In genomic region chr17:40175928-40176327, GRCh38 we compare ENCODE assay signal across 19 cellular contexts. TPM values are rescaled to one million over a fixed set of nuclear protein-coding genes. Genes with fewer than 3 reads are reported as not detected.
A peak's percentile ranks its signal among the peaks of the same experiment; 100 is the strongest.
DNase-seq lines count a peak whose midpoint lies in the region; ATAC-seq, FAIRE-seq and TF ChIP-seq lines count a peak whose summit lies in the region.
"Had no signal": no experiment of that assay in that cellular context is flagged by ENCODE, and none has a peak within 500 bp of the region (broad histone marks: within the 10 kb centered on the region; RNA-seq: fewer than 3 reads in every experiment).

No MANE protein-coding gene starts in this region.

- H2BK5ac ChIP-seq in mesendoderm (ENCODE audit: low read length): no peak overlapping the region

- H3K79me2 ChIP-seq in astrocyte (ENCODE audit: insufficient read depth, low read length): peaks cover 3% of the 10 kb centered on the region
- no peaks in the 10 kb centered on the region for H3K79me2 ChIP-seq in mesendoderm (ENCODE audit: control insufficient read depth, insufficient read depth, low read length)

- H3K4me2 ChIP-seq in astrocyte (ENCODE audit: low read length) (no peak overlapping the region), mesendoderm (ENCODE audit: low read length) (no peak overlapping the region)

- H2BK120ac ChIP-seq in mesendoderm (ENCODE audit: low read depth, low read length): no peak overlapping the region

- TF ChIP-seq POLR2A in suprapubic skin (IDR thresholded peaks at IDR 0.05): no peak

- no peaks in the 10 kb centered on the region for H3K27me3 Mint-ChIP-seq in astrocyte (ENCODE audit: low read depth, unreplicated experiment)

- WGBS in mesendoderm (ENCODE audit: extremely low coverage, insufficient coverage, low lambda C conversion rate): 100% methylated on average over 1 of the region's 2 CpGs
- 87% methylated on average over 2 of the region's 2 CpGs for WGBS in suprapubic skin

- H2BK15ac ChIP-seq in mesendoderm (replicated peaks; ENCODE audit: low read depth): no peak overlapping the region

- no peak overlapping the region for H3K4ac ChIP-seq in mesendoderm (ENCODE audit: low read depth, low read length)

- H3K36me3 Mint-ChIP-seq in astrocyte (ENCODE audit: low read depth, unreplicated experiment): peaks cover 14% of the 10 kb centered on the region

- H3K79me1 ChIP-seq in mesendoderm (ENCODE audit: low read length): no peaks in the 10 kb centered on the region

- no peak overlapping the region for H4K8ac ChIP-seq in mesendoderm (ENCODE audit: low read depth, low read length)

- no peak overlapping the region for H2AFZ ChIP-seq in astrocyte (ENCODE audit: low read depth, low read length)

- H2AK5ac ChIP-seq in mesendoderm (ENCODE audit: low read length): no peak overlapping the region

- no peak overlapping the region for H3K27ac ChIP-seq in astrocyte (ENCODE audit: low read depth, low read length)
- no peak overlapping the region for H3K27ac ChIP-seq in mesendoderm (ENCODE audit: low read depth, low read length)
- H3K27ac ChIP-seq in suprapubic skin: peak overlapping the region; percentile 88
- H3K27ac ChIP-seq: ovary, sigmoid colon had no signal

- no peak overlapping the region for H3K18ac ChIP-seq in mesendoderm (ENCODE audit: low read length)

- no peak overlapping the region for H3K4me3 Mint-ChIP-seq in astrocyte (ENCODE audit: unreplicated experiment)

- ATAC-seq in GM21360 (IDR thresholded peaks at IDR 0.05; ENCODE audit: unreplicated experiment) (no peak), GM18858 (IDR thresholded peaks at IDR 0.05; ENCODE audit: unreplicated experiment) (no peak)

- DNase-seq in DMS 273 (lab: John Stamatoyannopoulos, UW; ENCODE audit: unreplicated experiment) (peak; percentile 41), DMS 273 treated with DMSO at 0.1 percent for 48 hours (lab: John Stamatoyannopoulos, UW) (no peak), astrocyte (ENCODE audit: low read depth) (no peak), mesendoderm (peak; percentile 29), suprapubic skin (ENCODE audit: low spot score in 2 of 2) (no peak), SK-N-DZ (ENCODE audit: low spot score) (no peak)
- DNase-seq: 8988T; activated CD8-positive, alpha-beta memory T cell treated with anti-CD3 and anti-CD28 coated beads, Interleukin-2, amount 50 U/mL, for 4 hours; activated effector memory CD4-positive, alpha-beta T cell treated with anti-CD3 and anti-CD28 coated beads, Interleukin-2, amount 50 U/mL, for 16 hours; BE2C; central memory CD4-positive, alpha-beta T cell; effector CD4-positive, alpha-beta T cell; glutamatergic neuron; ovary; sigmoid colon; stimulated activated naive CD4-positive, alpha-beta T cell treated with Interleukin-2 at 50 U/mL for 16 hours had no signal

- no peak overlapping the region for H3K9ac ChIP-seq in astrocyte (ENCODE audit: low read length)
- H3K9ac ChIP-seq in mesendoderm (ENCODE audit: low read length): no peak overlapping the region

- H3K36me3 ChIP-seq in astrocyte (ENCODE audit: insufficient read depth, low read length): peaks cover 18% of the 10 kb centered on the region
- H3K36me3 ChIP-seq in mesendoderm (ENCODE audit: control insufficient read depth, insufficient read depth, low read length): peaks cover 4% of the 10 kb centered on the region
- H3K36me3 ChIP-seq in suprapubic skin: peaks cover 28% of the 10 kb centered on the region
- H3K36me3 ChIP-seq: ovary had no signal

- H3K4me1 ChIP-seq in astrocyte (ENCODE audit: insufficient read depth, low read length) (peaks cover 23% of the 10 kb centered on the region), mesendoderm (ENCODE audit: control insufficient read depth, low read depth, low read length) (no peaks in the 10 kb centered on the region), suprapubic skin (peaks cover 34% of the 10 kb centered on the region)

- H4K5ac ChIP-seq in mesendoderm (ENCODE audit: low read length): no peak overlapping the region

- H3K9me3 Mint-ChIP-seq in astrocyte (ENCODE audit: unreplicated experiment): no peaks in the 10 kb centered on the region

- H3K27me3 ChIP-seq in astrocyte (ENCODE audit: insufficient read depth, low read length) (no peaks in the 10 kb centered on the region), mesendoderm (ENCODE audit: insufficient read depth, low read length, poor library complexity) (no peaks in the 10 kb centered on the region), suprapubic skin (no peaks in the 10 kb centered on the region)
- H3K27me3 ChIP-seq: BE2C, ovary, sigmoid colon had no signal

- H3K9me3 ChIP-seq in astrocyte (ENCODE audit: insufficient read depth, low read depth, low read length): no peaks in the 10 kb centered on the region
- no peaks in the 10 kb centered on the region for H3K9me3 ChIP-seq in suprapubic skin
- H3K9me3 ChIP-seq: BE2C, ovary, sigmoid colon had no signal

- TF ChIP-seq EP300 in suprapubic skin (IDR thresholded peaks at IDR 0.05): no peak

- H3K23ac ChIP-seq in mesendoderm (ENCODE audit: low read length): no peak overlapping the region

- H4K20me1 ChIP-seq in astrocyte (ENCODE audit: insufficient read depth, low read length): peaks cover 38% of the 10 kb centered on the region

- H3K4me3 ChIP-seq in astrocyte (ENCODE audit: insufficient read depth, low read depth, low read length): no peak overlapping the region
- no peak overlapping the region for H3K4me3 ChIP-seq in mesendoderm (ENCODE audit: low read length)
- no peak overlapping the region for H3K4me3 ChIP-seq in suprapubic skin
- H3K4me3 ChIP-seq: ovary, sigmoid colon had no signal

- H3K4me1 Mint-ChIP-seq in astrocyte (ENCODE audit: low read depth, unreplicated experiment): peaks cover 19% of the 10 kb centered on the region

- TF ChIP-seq CTCF in astrocyte (IDR thresholded peaks at IDR 0.05; ENCODE audit: insufficient read depth, low read depth, low read length) (no peak), suprapubic skin (IDR thresholded peaks at IDR 0.05) (no peak)

- FAIRE-seq in astrocyte (lab: Jason Lieb, UNC): no peak
- FAIRE-seq: GM19239 had no signal

- H3K27ac Mint-ChIP-seq in astrocyte (ENCODE audit: unreplicated experiment): peak overlapping the region; percentile 7

- H3K56ac ChIP-seq in mesendoderm (ENCODE audit: low read length): no peak overlapping the region

RNA-seq across cellular contexts. Expression of gene RAPGEFL1, which starts 1.3 kb away (rescaled TPM):
- total RNA-seq in astrocyte (6.8 and 7.0 TPM in 2 replicates), suprapubic skin (100 to 1,000 TPM; 221 to 547 (median 297) TPM)
- 5.5 TPM for polyA plus RNA-seq in mesendoderm (2013, experiment 1 of 2)
- 5.6 TPM for polyA plus RNA-seq in mesendoderm (2013, experiment 2 of 2)
- 3.4 and 4.8 TPM in 2 replicates for polyA plus RNA-seq in SK-N-DZ (2014; cell fraction: cytosol; rRNA removed)
- 31.7 and 37.3 TPM in 2 replicates for polyA plus RNA-seq in SK-N-DZ (2014; cell fraction: nucleus; rRNA removed)

RNA-seq across cellular contexts. Expression of gene CASC3, which starts 35.6 kb away (rescaled TPM):
- total RNA-seq in astrocyte (55.0 and 56.1 TPM in 2 replicates), suprapubic skin (10 to 100 TPM; 42.9 to 92.5 (median 61.2) TPM)
- polyA plus RNA-seq in mesendoderm (2013, experiment 1 of 2): 77.1 TPM
- 77.4 TPM for polyA plus RNA-seq in mesendoderm (2013, experiment 2 of 2)
- 65.4 and 77.8 TPM in 2 replicates for polyA plus RNA-seq in SK-N-DZ (2014; cell fraction: cytosol; rRNA removed)
- polyA plus RNA-seq in SK-N-DZ (2014; cell fraction: nucleus; rRNA removed): 81.3 and 103 TPM in 2 replicates

RNA-seq across cellular contexts. Expression of gene WIPF2, which starts 43.2 kb away (rescaled TPM):
- total RNA-seq in astrocyte: 30.7 and 31.2 TPM in 2 replicates
- 16.5 TPM for polyA plus RNA-seq in mesendoderm (2013, experiment 1 of 2)
- 17.5 TPM for polyA plus RNA-seq in mesendoderm (2013, experiment 2 of 2)
- total RNA-seq in suprapubic skin: 10 to 100 TPM; 18.2 to 25.5 (median 21.6) TPM
- 4.7 and 4.9 TPM in 2 replicates for polyA plus RNA-seq in SK-N-DZ (2014; cell fraction: cytosol; rRNA removed)
- polyA plus RNA-seq in SK-N-DZ (2014; cell fraction: nucleus; rRNA removed): 2.4 and 2.8 TPM in 2 replicates

RNA-seq across cellular contexts. Expression of gene MSL1, which starts 54.2 kb away (rescaled TPM):
- total RNA-seq in astrocyte (81.9 and 83.3 TPM in 2 replicates), suprapubic skin (100 to 1,000 TPM in 1 of 4 donors, 10 to 100 TPM in 3; 69.3 to 166 (median 86.9) TPM)
- 40.3 TPM for polyA plus RNA-seq in mesendoderm (2013, experiment 1 of 2)
- 40.9 TPM for polyA plus RNA-seq in mesendoderm (2013, experiment 2 of 2)
- 56.4 and 63.1 TPM in 2 replicates for polyA plus RNA-seq in SK-N-DZ (2014; cell fraction: cytosol; rRNA removed)
- polyA plus RNA-seq in SK-N-DZ (2014; cell fraction: nucleus; rRNA removed): 122 and 188 TPM in 2 replicates

Comparison
In these comparisons a context has a peak if more than half of its experiments do, and no peak if none do; other contexts are left out.
1. DNase-seq: peak in DMS 273 (single experiment) and mesendoderm (single experiment); none in DMS 273 treated with DMSO at 0.1 percent for 48 hours (single experiment), astrocyte (single experiment), suprapubic skin (0 of 2) and SK-N-DZ (single experiment).
2. RNA of gene RAPGEFL1, which starts 1.3 kb away (total RNA-seq): 221 to 547 TPM in suprapubic skin; 6.8 to 7.0 TPM in astrocyte; every median in the first group is over 10 times any median in the second.